8 cellular contexts compared by ENCODE assay signal in genomic region chr22:25448435-25449051, GRCh38.
DNase-seq lines count a peak whose midpoint lies in the region; ATAC-seq, FAIRE-seq and TF ChIP-seq lines count a peak whose summit lies in the region.

No MANE protein-coding gene starts in this region.

- no peaks in the 10 kb centered on the region for H3K9me3 ChIP-seq in Peyer's patch
- H3K9me3 ChIP-seq in tibial nerve, result no peaks in the 10 kb centered on the region

- no peak for TF ChIP-seq EP300 in tibial nerve (IDR thresholded peaks at IDR 0.05)

- H3K4me1 ChIP-seq in Peyer's patch, result peaks cover 0 to 36% (median 2%) of the 10 kb centered on the region in 4 donors
- peaks cover 0 to 43% (median 22%) of the 10 kb centered on the region in 4 donors for H3K4me1 ChIP-seq in tibial nerve

- H3K36me3 Mint-ChIP-seq in dendritic cell treated with granulocyte-macrophage colony-stimulating factor and Interleukin-4, amounts not matched to agents 40 ng/mL and 50 ng/mL, for 4 days (ENCODE audit: low read depth), result peaks cover 39% of the 10 kb centered on the region

- H3K27ac Mint-ChIP-seq in dendritic cell treated with granulocyte-macrophage colony-stimulating factor and Interleukin-4, amounts not matched to agents 40 ng/mL and 50 ng/mL, for 4 days, result peak overlapping the region; percentile 83

- H3K27me3 ChIP-seq in Peyer's patch (no peaks in the 10 kb centered on the region), tibial nerve (no peaks in the 10 kb centered on the region)

- DNase-seq in COR-L47 (lab: John Stamatoyannopoulos, UW) (peak; percentile 3), Peyer's patch (no peak), lung microvascular endothelial cell (ENCODE audit: low read depth in 2 of 2) (peak; percentile 27 to 40), tibial nerve (ENCODE audit: low spot score in 2 of 2) (no peak), HTR-8/SVneo (ENCODE audit: insufficient read length, low spot score) (no peak), LoVo (ENCODE audit: low spot score) (no peak)

- H3K4me3 ChIP-seq in Peyer's patch (peak overlapping the region; percentile 57 to 92 (median 68)), tibial nerve (peak overlapping the region; percentile 67 to 81 (median 75))

- no peaks in the 10 kb centered on the region for H3K9me3 Mint-ChIP-seq in dendritic cell treated with granulocyte-macrophage colony-stimulating factor and Interleukin-4, amounts not matched to agents 40 ng/mL and 50 ng/mL, for 4 days

- WGBS in tibial nerve, 2 donors, result 1% methylated on average over 15 to 16 of the region's 16 CpGs

- ATAC-seq in GM21526 (IDR thresholded peaks at IDR 0.05; ENCODE audit: low FRiP score, unreplicated experiment), result peak; percentile 30

- FAIRE-seq in HTR-8/SVneo (lab: Jason Lieb, UNC), result no peak

- peak overlapping the region; percentile 91 for H3K4me3 Mint-ChIP-seq in dendritic cell treated with granulocyte-macrophage colony-stimulating factor and Interleukin-4, amounts not matched to agents 40 ng/mL and 50 ng/mL, for 4 days

- TF ChIP-seq POLR2A in Peyer's patch (IDR thresholded peaks at IDR 0.05) (no peak), tibial nerve (IDR thresholded peaks at IDR 0.05) (no peak)

- TF ChIP-seq CTCF in Peyer's patch (IDR thresholded peaks at IDR 0.05) (no peak), tibial nerve (IDR thresholded peaks at IDR 0.05) (no peak)

- intact Hi-C loops in dendritic cell treated with granulocyte-macrophage colony-stimulating factor and Interleukin-4, amounts not matched to agents 40 ng/mL and 50 ng/mL, for 4 days (cut with micrococcal nuclease), result loop anchor here (5.0 to 10.0 kb wide), 3 partner anchors 54 to 324 kb away; no protein-coding TSS in a partner anchor

- H3K27ac ChIP-seq in Peyer's patch, result peak overlapping the region; percentile 20 to 81 (median 70)
- H3K27ac ChIP-seq in tibial nerve, result peak overlapping the region in 3 of 4 donors; percentile 79 to 84 (median 80)

- peaks cover 0 to 3% (median 0%) of the 10 kb centered on the region in 3 donors for H3K36me3 ChIP-seq in Peyer's patch
- peaks cover 0 to 4% (median 0%) of the 10 kb centered on the region in 3 donors for H3K36me3 ChIP-seq in tibial nerve

- H3K27me3 Mint-ChIP-seq in dendritic cell treated with granulocyte-macrophage colony-stimulating factor and Interleukin-4, amounts not matched to agents 40 ng/mL and 50 ng/mL, for 4 days, result no peaks in the 10 kb centered on the region

- H3K4me1 Mint-ChIP-seq in dendritic cell treated with granulocyte-macrophage colony-stimulating factor and Interleukin-4, amounts not matched to agents 40 ng/mL and 50 ng/mL, for 4 days (ENCODE audit: low read depth), result peaks cover 39% of the 10 kb centered on the region

Comparison
In these comparisons a context has a peak if more than half of its experiments do, and no peak if none do; other contexts are left out.
1. DNase-seq: peak in COR-L47 (single experiment) and lung microvascular endothelial cell (2 of 2); none in Peyer's patch (0 of 3), tibial nerve (0 of 2), HTR-8/SVneo (single experiment) and LoVo (single experiment).